ENCODE assay signal across 8 cellular contexts in the genomic region with DNA sequence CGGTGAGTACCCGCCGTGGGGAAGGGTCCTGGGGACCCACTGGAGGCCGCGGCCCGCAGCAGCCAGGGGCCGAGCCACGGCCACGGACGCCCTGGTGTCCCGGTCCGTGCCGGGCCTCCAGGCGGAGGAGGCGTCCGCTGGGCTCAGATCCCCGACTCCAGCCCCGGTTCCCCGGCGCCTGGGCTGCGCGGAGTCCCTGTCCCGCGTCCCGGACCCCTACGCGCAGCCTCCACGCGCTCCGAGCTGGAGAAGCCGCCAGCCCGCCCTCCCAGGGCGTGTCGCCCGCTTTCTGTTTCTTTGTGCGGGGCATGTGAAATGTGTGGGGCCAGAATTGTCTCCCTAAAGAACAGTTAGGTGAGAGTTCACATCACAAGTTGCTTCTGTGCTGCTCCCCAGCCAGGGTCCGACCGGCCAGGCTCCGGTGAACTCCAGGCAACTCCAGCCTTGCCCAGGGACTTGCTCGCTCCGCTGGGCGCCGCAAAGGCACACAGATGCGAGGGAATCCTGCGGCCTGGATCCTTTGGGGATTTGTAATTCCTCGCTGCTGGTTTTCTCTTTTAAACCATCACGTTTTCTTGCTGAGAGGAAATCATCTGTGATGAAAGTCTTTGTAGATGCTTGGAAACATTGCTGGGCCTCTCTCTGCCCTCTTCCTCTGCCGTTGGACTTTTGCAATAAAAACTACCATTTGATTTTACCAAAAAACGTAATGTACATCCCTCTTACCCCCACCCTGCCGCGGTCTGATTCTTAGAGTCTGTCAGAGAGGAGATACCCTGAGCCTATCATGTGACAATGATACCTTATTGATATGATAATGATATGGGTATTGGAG. TPM values are rescaled to one million over a fixed set of nuclear protein-coding genes. Genes with fewer than 3 reads are reported as not detected.
A peak's percentile ranks its signal among the peaks of the same experiment; 100 is the strongest.
DNase-seq lines count a peak whose midpoint lies in the region; ATAC-seq and TF ChIP-seq lines count a peak whose summit lies in the region.

No MANE protein-coding gene starts in this region.

- 73% methylated on average over 18 of the region's 51 CpGs for WGBS in SK-N-SH (ENCODE audit: low lambda C conversion rate)

- H3K4me1 Mint-ChIP-seq in activated CD8-positive, alpha-beta T cell treated with anti-CD3 and anti-CD28 coated beads, Interleukin-2, amount 10 ng/mL, durations not matched to agents 7 days and 5 days (ENCODE audit: low read depth): peaks cover 50% of the 10 kb centered on the region
- peaks cover 37 to 59% (median 58%) of the 10 kb centered on the region in 3 donors for H3K4me1 Mint-ChIP-seq in naive B cell

- H3K4me1 ChIP-seq in upper lobe of right lung (peaks cover 47% of the 10 kb centered on the region), SK-N-SH (ENCODE audit: control insufficient read depth in 1 of 2, insufficient read depth in 2 of 2, low read depth in 1 of 2, low read length in 1 of 2) (no peaks in the 10 kb centered on the region; a peak in 1 of 4 replicates)

- peak overlapping the region; percentile 97 for H3K4me3 Mint-ChIP-seq in activated CD8-positive, alpha-beta T cell treated with anti-CD3 and anti-CD28 coated beads, Interleukin-2, amount 10 ng/mL, durations not matched to agents 7 days and 5 days
- peak overlapping the region; percentile 91 to 98 (median 97) for H3K4me3 Mint-ChIP-seq in naive B cell

- H2AFZ ChIP-seq in SK-N-SH (ENCODE audit: low read depth): no peak overlapping the region

- peaks cover 44% of the 10 kb centered on the region for H3K36me3 Mint-ChIP-seq in activated CD8-positive, alpha-beta T cell treated with anti-CD3 and anti-CD28 coated beads, Interleukin-2, amount 10 ng/mL, durations not matched to agents 7 days and 5 days (ENCODE audit: low read depth)
- H3K36me3 Mint-ChIP-seq in naive B cell: peaks cover 0 to 1% of the 10 kb centered on the region in 2 donors

- no peaks in the 10 kb centered on the region for H3K9me2 ChIP-seq in SK-N-SH

- no peaks in the 10 kb centered on the region for H3F3A ChIP-seq in SK-N-SH (replicated peaks; ENCODE audit: insufficient read depth)

- H3K27ac Mint-ChIP-seq in activated CD8-positive, alpha-beta T cell treated with anti-CD3 and anti-CD28 coated beads, Interleukin-2, amount 10 ng/mL, durations not matched to agents 7 days and 5 days: peak overlapping the region; percentile 98
- peak overlapping the region; percentile 90 to 98 (median 94) for H3K27ac Mint-ChIP-seq in naive B cell

- no peak for TF ChIP-seq RAD21 in SK-N-SH (IDR thresholded peaks at IDR 0.05; ENCODE audit: low read length)

- peak overlapping the region; percentile 84 for H3K4me3 ChIP-seq in AG10803 (ENCODE audit: low read length)
- H3K4me3 ChIP-seq in epithelial cell of proximal tubule (ENCODE audit: low read depth, low read length): peak overlapping the region; percentile 63
- peak overlapping the region; percentile 72 for H3K4me3 ChIP-seq in upper lobe of right lung
- no peak overlapping the region for H3K4me3 ChIP-seq in SK-N-SH (ENCODE audit: low read depth in 2 of 2, low read length in 1 of 2)

- TF ChIP-seq CTCF in AG10803 (conservative IDR thresholded peaks at IDR 0.05; ENCODE audit: low read length): no peak
- TF ChIP-seq CTCF in epithelial cell of proximal tubule (conservative IDR thresholded peaks at IDR 0.05; ENCODE audit: low read depth, low read length): no peak
- no peak for TF ChIP-seq CTCF in upper lobe of right lung (IDR thresholded peaks at IDR 0.05)
- TF ChIP-seq CTCF in SK-N-SH (IDR thresholded peaks at IDR 0.05): no peak

- no peak overlapping the region for H3K4me2 ChIP-seq in SK-N-SH

- no peak overlapping the region for H3K9ac ChIP-seq in SK-N-SH

- no peaks in the 10 kb centered on the region for H3K27me3 Mint-ChIP-seq in activated CD8-positive, alpha-beta T cell treated with anti-CD3 and anti-CD28 coated beads, Interleukin-2, amount 10 ng/mL, durations not matched to agents 7 days and 5 days (ENCODE audit: low read depth)
- no peaks in the 10 kb centered on the region for H3K27me3 Mint-ChIP-seq in naive B cell

- CTCF ChIA-PET in activated CD8-positive, alpha-beta T cell treated with anti-CD3 and anti-CD28 coated beads, Interleukin-2, amount 10 ng/mL, durations not matched to agents 7 days and 5 days (lab: Charles Lee): interaction anchor here (0.8 to 2.0 kb wide), 2 partner anchors 120 to 128 kb away, joined by 3 to 6 read pairs; no protein-coding TSS in a partner anchor
- CTCF ChIA-PET in SK-N-SH (lab: Yijun Ruan, JAX): no interaction called here

- H3K27me3 ChIP-seq in upper lobe of right lung (no peaks in the 10 kb centered on the region), SK-N-SH (ENCODE audit: insufficient read depth) (no peaks in the 10 kb centered on the region)

- peak; percentile 58 for DNase-seq in AG10803 (ENCODE audit: low read depth)
- peak; percentile 58 for DNase-seq in activated CD8-positive, alpha-beta T cell treated with anti-CD3 and anti-CD28 coated beads, Interleukin-2, amount 10 ng/mL, durations not matched to agents 7 days and 5 days
- DNase-seq in epithelial cell of proximal tubule (ENCODE audit: low read depth): no peak
- DNase-seq in naive B cell: peak; percentile 43
- DNase-seq in upper lobe of right lung: peak; percentile 74
- DNase-seq in SK-N-SH: no peak

- POLR2A ChIA-PET in activated CD8-positive, alpha-beta T cell treated with anti-CD3 and anti-CD28 coated beads, Interleukin-2, amount 10 ng/mL, durations not matched to agents 7 days and 5 days (lab: Charles Lee): interaction anchor here (0.6 kb wide), 1 partner anchor 120 kb away, joined by 3 read pairs; no protein-coding TSS in a partner anchor
- POLR2A ChIA-PET in SK-N-SH (lab: Yijun Ruan, JAX): no interaction called here

- no peak for TF ChIP-seq EP300 in SK-N-SH (IDR thresholded peaks at IDR 0.05; ENCODE audit: borderline replicate concordance in 1 of 2, low read depth in 1 of 2, low read length in 1 of 2)

- intact Hi-C loops in upper lobe of right lung (cut with DNase I): no loop called here

- H3K36me3 ChIP-seq in upper lobe of right lung (no peaks in the 10 kb centered on the region), SK-N-SH (replicated peaks in 1 of 2; ENCODE audit: control insufficient read depth in 1 of 2, insufficient read depth in 2 of 2, low read length in 1 of 2) (no peaks in the 10 kb centered on the region)

- ATAC-seq in GM19455 (IDR thresholded peaks at IDR 0.05; ENCODE audit: unreplicated experiment): peak; percentile 35
- ATAC-seq in HG03469 (IDR thresholded peaks at IDR 0.05; ENCODE audit: unreplicated experiment): peak; percentile 5
- peak; percentile 37 for ATAC-seq in activated CD8-positive, alpha-beta T cell treated with anti-CD3 and anti-CD28 coated beads, Interleukin-2, amount 10 ng/mL, durations not matched to agents 7 days and 5 days
- ATAC-seq in naive B cell (ENCODE audit: low read depth in 2 of 2): peak; percentile 38 to 52
- peak; percentile 43 for ATAC-seq in upper lobe of right lung

- H3K9me3 ChIP-seq in upper lobe of right lung (no peaks in the 10 kb centered on the region), SK-N-SH (no peaks in the 10 kb centered on the region)

- H3K79me2 ChIP-seq in SK-N-SH (ENCODE audit: insufficient read depth): no peaks in the 10 kb centered on the region

- H3K9me3 Mint-ChIP-seq in activated CD8-positive, alpha-beta T cell treated with anti-CD3 and anti-CD28 coated beads, Interleukin-2, amount 10 ng/mL, durations not matched to agents 7 days and 5 days (ENCODE audit: insufficient read depth): no peaks in the 10 kb centered on the region
- no peaks in the 10 kb centered on the region for H3K9me3 Mint-ChIP-seq in naive B cell

- peak overlapping the region; percentile 91 for H3K27ac ChIP-seq in upper lobe of right lung
- H3K27ac ChIP-seq in SK-N-SH (ENCODE audit: low read depth in 2 of 2, low read length in 1 of 2): no peak overlapping the region

- no peaks in the 10 kb centered on the region for H4K20me1 ChIP-seq in SK-N-SH (ENCODE audit: insufficient read depth)

TF ChIP-seq in SK-N-SH, 30 proteins besides CTCF, POLR2A, EP300 and RAD21 (continues in another document):
- TF ChIP-seq NRF1 (IDR thresholded peaks at IDR 0.05; ENCODE audit: low read depth, low read length): no peak
- TF ChIP-seq FOSL2 (IDR thresholded peaks at IDR 0.05; ENCODE audit: borderline replicate concordance, low read depth): no peak
- no peak for TF ChIP-seq NFIC (IDR thresholded peaks at IDR 0.05; ENCODE audit: borderline replicate concordance)
- TF ChIP-seq, protein P1, sequence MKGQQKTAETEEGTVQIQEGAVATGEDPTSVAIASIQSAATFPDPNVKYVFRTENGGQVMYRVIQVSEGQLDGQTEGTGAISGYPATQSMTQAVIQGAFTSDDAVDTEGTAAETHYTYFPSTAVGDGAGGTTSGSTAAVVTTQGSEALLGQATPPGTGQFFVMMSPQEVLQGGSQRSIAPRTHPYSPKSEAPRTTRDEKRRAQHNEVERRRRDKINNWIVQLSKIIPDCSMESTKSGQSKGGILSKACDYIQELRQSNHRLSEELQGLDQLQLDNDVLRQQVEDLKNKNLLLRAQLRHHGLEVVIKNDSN (IDR thresholded peaks at IDR 0.05; ENCODE audit: borderline replicate concordance, low read depth): no peak
- TF ChIP-seq, protein P2, sequence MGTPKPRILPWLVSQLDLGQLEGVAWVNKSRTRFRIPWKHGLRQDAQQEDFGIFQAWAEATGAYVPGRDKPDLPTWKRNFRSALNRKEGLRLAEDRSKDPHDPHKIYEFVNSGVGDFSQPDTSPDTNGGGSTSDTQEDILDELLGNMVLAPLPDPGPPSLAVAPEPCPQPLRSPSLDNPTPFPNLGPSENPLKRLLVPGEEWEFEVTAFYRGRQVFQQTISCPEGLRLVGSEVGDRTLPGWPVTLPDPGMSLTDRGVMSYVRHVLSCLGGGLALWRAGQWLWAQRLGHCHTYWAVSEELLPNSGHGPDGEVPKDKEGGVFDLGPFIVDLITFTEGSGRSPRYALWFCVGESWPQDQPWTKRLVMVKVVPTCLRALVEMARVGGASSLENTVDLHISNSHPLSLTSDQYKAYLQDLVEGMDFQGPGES (IDR thresholded peaks at IDR 0.05; ENCODE audit: low read depth, low read length): no peak

RNA-seq across cellular contexts. Expression of gene GYPC, which starts 0.6 kb away (rescaled TPM):
- total RNA-seq in activated CD8-positive, alpha-beta T cell treated with anti-CD3 and anti-CD28 coated beads, Interleukin-2, amount 10 ng/mL, durations not matched to agents 7 days and 5 days: 100 to 1,000 TPM; 163 to 168 TPM
- total RNA-seq in epithelial cell of proximal tubule (59.9 and 101 TPM in 2 replicates), upper lobe of right lung (76.7 TPM)
- polyA plus RNA-seq in naive B cell (ENCODE audit: low read depth in 6 of 6) (100 to 1,000 TPM; 110 to 134 (median 116) TPM), SK-N-SH (2012; rRNA removed) (not detected in 2 replicates)
- not detected in 2 replicates for polyA plus RNA-seq in SK-N-SH (2012; cell fraction: cytosol; rRNA removed)
- not detected in 2 replicates for polyA plus RNA-seq in SK-N-SH (2012; cell fraction: nucleus; rRNA removed)

Comparison
In these comparisons a context has a peak if more than half of its experiments do, and no peak if none do; other contexts are left out.
1. DNase-seq: peak in AG10803 (single experiment), activated CD8-positive, alpha-beta T cell treated with anti-CD3 and anti-CD28 coated beads, Interleukin-2, amount 10 ng/mL, durations not matched to agents 7 days and 5 days (single experiment), naive B cell (single experiment) and upper lobe of right lung (single experiment); none in epithelial cell of proximal tubule (single experiment) and SK-N-SH (single experiment).
2. H3K4me3 ChIP-seq: peak in AG10803 (single experiment), epithelial cell of proximal tubule (single experiment) and upper lobe of right lung (single experiment); none in SK-N-SH (0 of 2).
3. Peak in every context shown above with its lines, with median percentiles within 50 percentile points of each other: ATAC-seq.